In the genomic region with DNA sequence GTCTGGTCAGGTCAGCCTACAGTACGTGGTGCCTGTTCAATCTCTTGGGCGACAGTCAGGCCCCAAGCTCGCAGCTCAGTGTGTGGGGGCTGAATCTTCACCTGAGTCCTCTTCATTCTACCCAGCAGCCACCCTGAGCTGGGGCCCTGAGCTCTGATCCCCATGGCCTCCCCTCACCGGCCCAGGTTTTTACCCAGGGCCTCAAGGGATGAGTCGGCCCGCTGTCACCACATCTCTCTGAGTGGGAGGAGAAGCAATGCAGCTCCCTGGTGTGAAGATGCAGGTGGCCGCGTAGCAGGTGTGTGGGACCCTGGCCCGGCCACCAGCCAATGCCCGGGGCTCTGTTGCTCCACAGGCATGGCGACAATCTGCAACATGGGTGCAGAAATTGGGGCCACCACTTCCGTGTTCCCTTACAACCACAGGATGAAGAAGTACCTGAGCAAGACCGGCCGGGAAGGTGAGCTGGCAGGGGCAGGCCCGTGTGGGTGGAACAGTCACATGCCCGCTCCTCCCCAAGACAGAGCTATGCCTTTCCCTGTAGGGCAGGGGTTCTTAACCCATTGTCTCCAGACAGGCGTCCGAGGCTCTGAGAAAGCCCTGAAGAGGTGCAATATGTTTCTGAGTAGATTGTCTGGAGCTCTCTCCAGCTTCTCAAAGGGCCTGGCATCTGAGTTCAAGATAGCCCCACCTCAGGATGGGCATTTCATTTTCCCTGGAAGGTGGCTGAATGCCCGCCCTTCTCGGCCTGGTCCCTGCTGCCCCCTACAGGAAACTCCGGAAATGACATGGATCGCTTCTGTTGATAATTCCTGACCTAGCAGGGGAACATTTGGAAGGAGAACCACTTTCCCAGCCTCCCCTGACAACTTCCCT, we compare ENCODE assay signal across 2 cellular contexts.
TF ChIP-seq lines count a peak whose summit lies in the region.

No MANE protein-coding gene starts in this region.

TF ChIP-seq in GM23338, 12 proteins besides CTCF, POLR2A, EP300 and RAD21 (continues in another document):
- TF ChIP-seq, protein P1, sequence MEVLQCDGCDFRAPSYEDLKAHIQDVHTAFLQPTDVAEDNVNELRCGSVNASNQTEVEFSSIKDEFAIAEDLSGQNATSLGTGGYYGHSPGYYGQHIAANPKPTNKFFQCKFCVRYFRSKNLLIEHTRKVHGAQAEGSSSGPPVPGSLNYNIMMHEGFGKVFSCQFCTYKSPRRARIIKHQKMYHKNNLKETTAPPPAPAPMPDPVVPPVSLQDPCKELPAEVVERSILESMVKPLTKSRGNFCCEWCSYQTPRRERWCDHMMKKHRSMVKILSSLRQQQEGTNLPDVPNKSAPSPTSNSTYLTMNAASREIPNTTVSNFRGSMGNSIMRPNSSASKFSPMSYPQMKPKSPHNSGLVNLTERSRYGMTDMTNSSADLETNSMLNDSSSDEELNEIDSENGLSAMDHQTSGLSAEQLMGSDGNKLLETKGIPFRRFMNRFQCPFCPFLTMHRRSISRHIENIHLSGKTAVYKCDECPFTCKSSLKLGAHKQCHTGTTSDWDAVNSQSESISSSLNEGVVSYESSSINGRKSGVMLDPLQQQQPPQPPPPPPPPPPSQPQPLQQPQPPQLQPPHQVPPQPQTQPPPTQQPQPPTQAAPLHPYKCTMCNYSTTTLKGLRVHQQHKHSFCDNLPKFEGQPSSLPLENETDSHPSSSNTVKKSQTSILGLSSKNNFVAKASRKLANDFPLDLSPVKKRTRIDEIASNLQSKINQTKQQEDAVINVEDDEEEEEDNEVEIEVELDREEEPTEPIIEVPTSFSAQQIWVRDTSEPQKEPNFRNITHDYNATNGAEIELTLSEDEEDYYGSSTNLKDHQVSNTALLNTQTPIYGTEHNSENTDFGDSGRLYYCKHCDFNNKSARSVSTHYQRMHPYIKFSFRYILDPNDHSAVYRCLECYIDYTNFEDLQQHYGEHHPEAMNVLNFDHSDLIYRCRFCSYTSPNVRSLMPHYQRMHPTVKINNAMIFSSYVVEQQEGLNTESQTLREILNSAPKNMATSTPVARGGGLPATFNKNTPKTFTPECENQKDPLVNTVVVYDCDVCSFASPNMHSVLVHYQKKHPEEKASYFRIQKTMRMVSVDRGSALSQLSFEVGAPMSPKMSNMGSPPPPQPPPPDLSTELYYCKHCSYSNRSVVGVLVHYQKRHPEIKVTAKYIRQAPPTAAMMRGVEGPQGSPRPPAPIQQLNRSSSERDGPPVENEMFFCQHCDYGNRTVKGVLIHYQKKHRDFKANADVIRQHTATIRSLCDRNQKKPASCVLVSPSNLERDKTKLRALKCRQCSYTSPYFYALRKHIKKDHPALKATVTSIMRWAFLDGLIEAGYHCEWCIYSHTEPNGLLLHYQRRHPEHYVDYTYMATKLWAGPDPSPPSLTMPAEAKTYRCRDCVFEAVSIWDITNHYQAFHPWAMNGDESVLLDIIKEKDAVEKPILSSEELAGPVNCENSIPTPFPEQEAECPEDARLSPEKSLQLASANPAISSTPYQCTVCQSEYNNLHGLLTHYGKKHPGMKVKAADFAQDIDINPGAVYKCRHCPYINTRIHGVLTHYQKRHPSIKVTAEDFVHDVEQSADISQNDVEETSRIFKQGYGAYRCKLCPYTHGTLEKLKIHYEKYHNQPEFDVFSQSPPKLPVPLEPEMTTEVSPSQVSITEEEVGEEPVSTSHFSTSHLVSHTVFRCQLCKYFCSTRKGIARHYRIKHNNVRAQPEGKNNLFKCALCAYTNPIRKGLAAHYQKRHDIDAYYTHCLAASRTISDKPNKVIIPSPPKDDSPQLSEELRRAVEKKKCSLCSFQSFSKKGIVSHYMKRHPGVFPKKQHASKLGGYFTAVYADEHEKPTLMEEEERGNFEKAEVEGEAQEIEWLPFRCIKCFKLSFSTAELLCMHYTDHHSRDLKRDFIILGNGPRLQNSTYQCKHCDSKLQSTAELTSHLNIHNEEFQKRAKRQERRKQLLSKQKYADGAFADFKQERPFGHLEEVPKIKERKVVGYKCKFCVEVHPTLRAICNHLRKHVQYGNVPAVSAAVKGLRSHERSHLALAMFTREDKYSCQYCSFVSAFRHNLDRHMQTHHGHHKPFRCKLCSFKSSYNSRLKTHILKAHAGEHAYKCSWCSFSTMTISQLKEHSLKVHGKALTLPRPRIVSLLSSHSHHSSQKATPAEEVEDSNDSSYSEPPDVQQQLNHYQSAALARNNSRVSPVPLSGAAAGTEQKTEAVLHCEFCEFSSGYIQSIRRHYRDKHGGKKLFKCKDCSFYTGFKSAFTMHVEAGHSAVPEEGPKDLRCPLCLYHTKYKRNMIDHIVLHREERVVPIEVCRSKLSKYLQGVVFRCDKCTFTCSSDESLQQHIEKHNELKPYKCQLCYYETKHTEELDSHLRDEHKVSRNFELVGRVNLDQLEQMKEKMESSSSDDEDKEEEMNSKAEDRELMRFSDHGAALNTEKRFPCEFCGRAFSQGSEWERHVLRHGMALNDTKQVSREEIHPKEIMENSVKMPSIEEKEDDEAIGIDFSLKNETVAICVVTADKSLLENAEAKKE (CRISPR knock-in tag; IDR thresholded peaks at IDR 0.05), result no peak
- no peak for TF ChIP-seq STAT1 (IDR thresholded peaks at IDR 0.05; ENCODE audit: unreplicated experiment)
- TF ChIP-seq ZNF331 (CRISPR knock-in tag; IDR thresholded peaks at IDR 0.05; ENCODE audit: low read depth), result no peak
- TF ChIP-seq, protein P2, sequence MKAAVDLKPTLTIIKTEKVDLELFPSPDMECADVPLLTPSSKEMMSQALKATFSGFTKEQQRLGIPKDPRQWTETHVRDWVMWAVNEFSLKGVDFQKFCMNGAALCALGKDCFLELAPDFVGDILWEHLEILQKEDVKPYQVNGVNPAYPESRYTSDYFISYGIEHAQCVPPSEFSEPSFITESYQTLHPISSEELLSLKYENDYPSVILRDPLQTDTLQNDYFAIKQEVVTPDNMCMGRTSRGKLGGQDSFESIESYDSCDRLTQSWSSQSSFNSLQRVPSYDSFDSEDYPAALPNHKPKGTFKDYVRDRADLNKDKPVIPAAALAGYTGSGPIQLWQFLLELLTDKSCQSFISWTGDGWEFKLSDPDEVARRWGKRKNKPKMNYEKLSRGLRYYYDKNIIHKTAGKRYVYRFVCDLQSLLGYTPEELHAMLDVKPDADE (IDR thresholded peaks at IDR 0.05), result no peak
- TF ChIP-seq NANOG (IDR thresholded peaks at IDR 0.05; ENCODE audit: borderline replicate concordance), result no peak
- TF ChIP-seq EZH2phosphoT487 (IDR thresholded peaks at IDR 0.05; ENCODE audit: unreplicated experiment), result no peak
- TF ChIP-seq EZH2 (IDR thresholded peaks at IDR 0.05; ENCODE audit: low read depth, unreplicated experiment), result no peak
- no peak for TF ChIP-seq CREB1 (CRISPR knock-in tag; IDR thresholded peaks at IDR 0.05; ENCODE audit: low read depth)
- TF ChIP-seq ZNF114 (CRISPR knock-in tag; IDR thresholded peaks at IDR 0.05), result no peak

TF ChIP-seq in K562, 482 proteins besides CTCF, POLR2A, EP300 and RAD21:
- TF ChIP-seq ZNF197 (CRISPR knock-in tag; IDR thresholded peaks at IDR 0.05; ENCODE audit: low read depth) (no peak), SMC3 (conservative IDR thresholded peaks at IDR 0.05; ENCODE audit: insufficient read depth, low read depth, low read length) (peak; percentile 46; the same call in 1 of the 2 replicates), POLR2G (IDR thresholded peaks at IDR 0.05; ENCODE audit: low read depth, low read length) (peak; percentile 49; the same call in 1 of the 2 replicates), NR4A1 (CRISPR knock-in tag; IDR thresholded peaks at IDR 0.05) (no peak), NR4A1 (tag; IDR thresholded peaks at IDR 0.05) (no peak), JUN (IDR thresholded peaks at IDR 0.05; ENCODE audit: borderline replicate concordance, low read depth, low read length) (no peak), JUN (CRISPR knock-in tag; IDR thresholded peaks at IDR 0.05; ENCODE audit: borderline replicate concordance) (no peak), SP2 (IDR thresholded peaks at IDR 0.05; ENCODE audit: extremely low read depth, low read depth, low read length, poor library complexity, severe bottlenecking) (no peak), PTTG1 (tag; IDR thresholded peaks at IDR 0.05; ENCODE audit: low read depth) (no peak), DACH1 (IDR thresholded peaks at IDR 0.05; ENCODE audit: partially characterized antibody) (no peak), ZBTB9 (CRISPR knock-in tag; IDR thresholded peaks at IDR 0.05) (no peak), SMAD2 (IDR thresholded peaks at IDR 0.05; ENCODE audit: low read depth, low read length) (no peak), CTCFL (IDR thresholded peaks at IDR 0.05; ENCODE audit: borderline replicate concordance, insufficient read depth, low read depth, low read length, poor library complexity, severe bottlenecking) (peak; percentile 7), STAG1 (CRISPR knock-in tag; IDR thresholded peaks at IDR 0.05; ENCODE audit: borderline replicate concordance) (peak; percentile 35; the same call in 1 of the 2 replicates), CAMTA2 (CRISPR knock-in tag; conservative IDR thresholded peaks at IDR 0.05) (no peak), CEBPB (tag; IDR thresholded peaks at IDR 0.05) (no peak), NFXL1 (CRISPR knock-in tag; IDR thresholded peaks at IDR 0.05) (no peak), ARID2 (IDR thresholded peaks at IDR 0.05) (0 out of 2 replicates have a peak, but pooled peaks have one; percentile 24), XRCC5 (IDR thresholded peaks at IDR 0.05; ENCODE audit: low read depth, low read length) (0 out of 2 replicates have a peak, but pooled peaks have one; percentile 21), HOXB6 (CRISPR knock-in tag; IDR thresholded peaks at IDR 0.05; ENCODE audit: borderline replicate concordance) (no peak), POLR2B (IDR thresholded peaks at IDR 0.05; ENCODE audit: low read depth, partially characterized antibody) (no peak), ZKSCAN1 (IDR thresholded peaks at IDR 0.05; ENCODE audit: low read depth, low read length) (no peak), NELFE (IDR thresholded peaks at IDR 0.05; ENCODE audit: insufficient read depth, insufficient read length) (no peak), CXXC5 (CRISPR knock-in tag; IDR thresholded peaks at IDR 0.05) (no peak)
- TF ChIP-seq, protein P3, sequence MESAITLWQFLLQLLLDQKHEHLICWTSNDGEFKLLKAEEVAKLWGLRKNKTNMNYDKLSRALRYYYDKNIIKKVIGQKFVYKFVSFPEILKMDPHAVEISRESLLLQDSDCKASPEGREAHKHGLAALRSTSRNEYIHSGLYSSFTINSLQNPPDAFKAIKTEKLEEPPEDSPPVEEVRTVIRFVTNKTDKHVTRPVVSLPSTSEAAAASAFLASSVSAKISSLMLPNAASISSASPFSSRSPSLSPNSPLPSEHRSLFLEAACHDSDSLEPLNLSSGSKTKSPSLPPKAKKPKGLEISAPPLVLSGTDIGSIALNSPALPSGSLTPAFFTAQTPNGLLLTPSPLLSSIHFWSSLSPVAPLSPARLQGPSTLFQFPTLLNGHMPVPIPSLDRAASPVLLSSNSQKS (CRISPR knock-in tag; IDR thresholded peaks at IDR 0.05), result no peak
- TF ChIP-seq, protein P4, sequence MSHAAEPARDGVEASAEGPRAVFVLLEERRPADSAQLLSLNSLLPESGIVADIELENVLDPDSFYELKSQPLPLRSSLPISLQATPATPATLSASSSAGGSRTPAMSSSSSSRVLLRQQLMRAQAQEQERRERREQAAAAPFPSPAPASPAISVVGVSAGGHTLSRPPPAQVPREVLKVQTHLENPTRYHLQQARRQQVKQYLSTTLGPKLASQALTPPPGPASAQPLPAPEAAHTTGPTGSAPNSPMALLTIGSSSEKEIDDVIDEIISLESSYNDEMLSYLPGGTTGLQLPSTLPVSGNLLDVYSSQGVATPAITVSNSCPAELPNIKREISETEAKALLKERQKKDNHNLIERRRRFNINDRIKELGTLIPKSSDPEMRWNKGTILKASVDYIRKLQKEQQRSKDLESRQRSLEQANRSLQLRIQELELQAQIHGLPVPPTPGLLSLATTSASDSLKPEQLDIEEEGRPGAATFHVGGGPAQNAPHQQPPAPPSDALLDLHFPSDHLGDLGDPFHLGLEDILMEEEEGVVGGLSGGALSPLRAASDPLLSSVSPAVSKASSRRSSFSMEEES (CRISPR knock-in tag; IDR thresholded peaks at IDR 0.05), result no peak
